Comparison of ENCODE assay signal across 17 cellular contexts in the genomic region with DNA sequence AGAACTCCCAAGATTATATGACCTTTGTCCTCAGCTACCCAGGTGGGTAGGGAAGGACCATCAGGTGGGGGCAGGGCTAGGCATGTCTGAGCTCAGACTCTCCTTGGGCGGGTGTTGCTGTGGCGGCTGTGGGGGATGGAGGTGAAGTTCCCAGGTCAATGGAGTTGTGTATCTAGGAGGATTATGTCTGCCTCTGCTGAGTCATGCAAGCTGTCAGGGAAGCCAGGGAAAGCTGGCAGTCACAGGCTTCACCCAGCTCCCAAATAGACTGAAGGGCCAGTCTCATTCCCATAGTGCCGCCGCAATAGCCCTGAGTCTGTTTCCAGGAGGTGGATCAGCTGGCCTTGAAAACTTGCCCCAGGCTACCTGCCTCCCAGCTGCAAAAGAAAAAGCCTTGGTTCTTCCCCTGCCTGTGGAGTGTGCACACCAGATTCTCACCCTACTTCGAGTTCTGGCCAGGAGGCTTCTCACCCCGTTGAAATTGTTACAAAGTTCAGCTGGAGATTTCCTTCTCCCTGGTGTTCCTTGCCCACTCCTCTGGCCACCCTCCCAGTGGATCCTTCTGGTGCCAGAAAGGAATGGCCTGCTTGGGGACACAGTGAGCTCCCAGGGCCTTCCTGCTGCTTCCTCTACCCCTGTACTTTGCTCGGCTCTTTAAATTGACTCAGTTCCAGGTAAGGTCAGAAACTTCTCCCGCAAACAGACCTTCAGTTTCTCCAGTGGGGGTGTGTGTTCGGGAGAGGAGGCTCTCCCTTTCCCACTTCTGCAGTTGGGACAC.
DNase-seq lines count a peak whose midpoint lies in the region; ATAC-seq, FAIRE-seq and TF ChIP-seq lines count a peak whose summit lies in the region.
"Had no signal": no experiment of that assay in that cellular context is flagged by ENCODE, and none has a peak within 500 bp of the region (broad histone marks: within the 10 kb centered on the region; RNA-seq: fewer than 3 reads in every experiment).

No MANE protein-coding gene starts in this region.

- no peaks in the 10 kb centered on the region for H3K4me1 ChIP-seq in small intestine (ENCODE audit: control insufficient read depth in 2 of 2, insufficient read depth in 1 of 2, low read depth in 1 of 2, low read length in 1 of 2)

- WGBS in small intestine, 3 donors: 32 to 66% (median 45%) methylated on average over 9 of the region's 9 CpGs

- H3K4me3 ChIP-seq in fibroblast of the aortic adventitia (ENCODE audit: low read depth, low read length) (no peak overlapping the region), small intestine (ENCODE audit: low read depth in 1 of 2, low read length in 2 of 2) (no peak overlapping the region)

- H3K27me3 ChIP-seq in small intestine (ENCODE audit: control insufficient read depth in 2 of 2, insufficient read depth in 2 of 2, low read length in 2 of 2): no peaks in the 10 kb centered on the region

- TF ChIP-seq CTCF in fibroblast of the aortic adventitia (IDR thresholded peaks at IDR 0.05; ENCODE audit: insufficient read depth, low read length): no peak

- FAIRE-seq in small intestine (lab: Jason Lieb, UNC): no peak
- FAIRE-seq: A204.1, RCC 7860 had no signal

- H3K9me3 ChIP-seq in small intestine (ENCODE audit: control insufficient read depth, low read depth): no peaks in the 10 kb centered on the region

- H3K27ac ChIP-seq in small intestine (ENCODE audit: low read depth in 1 of 2, low read length in 1 of 2): peak overlapping the region in 1 of 2 donors; percentile 32

- no peaks in the 10 kb centered on the region for H3K36me3 ChIP-seq in small intestine (ENCODE audit: control insufficient read depth in 2 of 2, insufficient read depth in 2 of 2, low read length in 2 of 2)

- DNase-seq in NCI-H2171 treated with DMSO at 0.1 percent for 48 hours (lab: John Stamatoyannopoulos, UW) (peak; percentile 1), NCI-H2171 (lab: John Stamatoyannopoulos, UW) (no peak), T1000 (lab: John Stamatoyannopoulos, UW) (peak; percentile 30), fibroblast of the aortic adventitia (ENCODE audit: low read depth) (peak; percentile 3), small intestine (peak; percentile 58), NCI-H1105 (lab: John Stamatoyannopoulos, UW) (no peak), NCI-H2029 (lab: John Stamatoyannopoulos, UW) (no peak)
- DNase-seq: activated CD4-positive, CD25-positive, alpha-beta regulatory T cell; CD8-positive, alpha-beta memory T cell; GF-D8; hippocampal formation; naive thymus-derived CD4-positive, alpha-beta T cell; NCI-H187 treated with DMSO at 0.1 percent for 48 hours; NCI-H748 treated with DMSO at 0.1 percent for 48 hours had no signal

- ATAC-seq in HG03457 (IDR thresholded peaks at IDR 0.05; ENCODE audit: unreplicated experiment): no peak
- ATAC-seq: naive thymus-derived CD4-positive, alpha-beta T cell had no signal

Comparison
In these comparisons a context has a peak if more than half of its experiments do, and no peak if none do; other contexts are left out.
1. DNase-seq: peak in NCI-H2171 treated with DMSO at 0.1 percent for 48 hours (single experiment), T1000 (single experiment), fibroblast of the aortic adventitia (single experiment) and small intestine (single experiment); none in NCI-H2171 (single experiment), NCI-H1105 (single experiment) and NCI-H2029 (single experiment).